In the genomic region with DNA sequence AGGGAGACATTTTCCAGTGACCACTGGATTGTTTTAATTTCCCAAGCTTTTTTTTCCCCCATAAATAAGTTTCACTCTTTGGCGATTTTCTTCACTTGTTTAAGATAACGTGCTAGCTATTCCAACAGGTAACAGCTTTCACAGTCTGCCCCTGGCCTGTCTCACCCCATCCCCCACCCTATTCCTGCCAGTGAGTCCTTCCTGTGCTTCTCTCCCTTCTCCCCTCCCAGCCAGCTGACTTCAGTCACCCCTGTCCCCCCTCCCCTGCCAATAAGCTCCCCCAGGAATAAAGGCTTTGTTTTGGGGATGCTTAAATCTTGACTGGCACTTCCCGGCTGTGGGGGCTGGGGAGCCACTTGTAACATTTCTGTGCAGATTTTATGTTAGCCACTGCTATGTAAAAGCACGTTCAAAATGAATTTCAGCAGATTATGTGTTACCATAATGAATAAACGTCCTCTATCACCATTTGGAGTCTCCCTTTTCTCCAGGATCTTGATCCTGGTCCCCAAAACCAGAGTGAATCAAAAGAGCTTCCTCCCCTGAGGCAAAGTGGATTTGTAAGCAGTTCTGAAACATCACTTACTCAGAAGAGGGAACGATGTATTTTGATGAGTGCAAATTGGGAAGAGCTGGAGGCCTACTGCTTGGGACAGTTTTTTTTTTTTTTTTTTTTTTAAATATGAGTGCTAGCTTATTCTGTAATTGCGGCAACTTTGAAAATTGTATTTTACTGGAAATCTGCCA, we compare ENCODE assay signal across 18 cellular contexts. TPM values are rescaled to one million over a fixed set of nuclear protein-coding genes. Genes with fewer than 3 reads are reported as not detected.
A peak's percentile ranks its signal among the peaks of the same experiment; 100 is the strongest.
DNase-seq lines count a peak whose midpoint lies in the region; ATAC-seq, FAIRE-seq and TF ChIP-seq lines count a peak whose summit lies in the region.
"Had no signal": no experiment of that assay in that cellular context is flagged by ENCODE, and none has a peak within 500 bp of the region (broad histone marks: within the 10 kb centered on the region; RNA-seq: fewer than 3 reads in every experiment).

No MANE protein-coding gene starts in this region.

- in situ Hi-C loops in K562 (cut with MboI), result no loop called here

- TF ChIP-seq CTCF in K562 (IDR thresholded peaks at IDR 0.05 in 2 of 3, conservative IDR thresholded peaks at IDR 0.05 in 1 of 3; ENCODE audit: insufficient read depth in 2 of 3, low read depth in 1 of 3, low read length in 3 of 3), result no peak
- no peak for TF ChIP-seq CTCF in upper lobe of left lung (IDR thresholded peaks at IDR 0.05)

- H3K4me3 ChIP-seq in BLaER1 (no peak overlapping the region), HUES6 (ENCODE audit: low read depth, low read length) (no peak overlapping the region), K562 (no peak overlapping the region), upper lobe of left lung (no peak overlapping the region)
- H3K4me3 ChIP-seq: A549, HAP-1, PC-9 had no signal

- no peaks in the 10 kb centered on the region for H3K36me3 ChIP-seq in BLaER1
- H3K36me3 ChIP-seq in HUES6 (ENCODE audit: control insufficient read depth, insufficient read depth, low read length), result peaks cover 48% of the 10 kb centered on the region
- H3K36me3 ChIP-seq in K562 (ENCODE audit: control insufficient read depth, insufficient read depth, low read length), result peaks cover 50% of the 10 kb centered on the region
- no peaks in the 10 kb centered on the region for H3K36me3 ChIP-seq in upper lobe of left lung

- no peak for ATAC-seq in K562
- ATAC-seq in stimulated activated effector memory CD8-positive, alpha-beta T cell treated with anti-CD3 and anti-CD28 coated beads, Interleukin-12 subunit alpha, Interleukin-12 subunit beta, amount 100 ng/mL, for 72 hours, result no peak
- ATAC-seq in upper lobe of left lung (ENCODE audit: low FRiP score in 2 of 2), result no peak
- ATAC-seq: A549, Right ventricle myocardium inferior had no signal

- H3K9me3 ChIP-seq in BLaER1 (no peaks in the 10 kb centered on the region), HUES6 (ENCODE audit: control insufficient read depth, insufficient read depth, low read depth, low read length) (no peaks in the 10 kb centered on the region), K562 (replicated peaks; ENCODE audit: control insufficient read depth, insufficient read depth, low read depth, low read length) (no peaks in the 10 kb centered on the region), upper lobe of left lung (no peaks in the 10 kb centered on the region)
- H3K9me3 ChIP-seq: A549, HAP-1, SK-N-SH had no signal

- FAIRE-seq in K562 (lab: Jason Lieb, UNC), result no peak
- FAIRE-seq: A549 had no signal

- H3K9ac ChIP-seq in BLaER1 (no peak overlapping the region), HUES6 (ENCODE audit: low read length) (no peak overlapping the region), K562 (ENCODE audit: insufficient read depth in 1 of 2, low read depth in 2 of 2, low read length in 2 of 2) (no peak overlapping the region)
- H3K9ac ChIP-seq: SK-N-SH had no signal

- H3K27ac ChIP-seq in BLaER1 (no peak overlapping the region), HUES6 (ENCODE audit: low read depth, low read length) (peak overlapping the region; percentile 74), K562 (ENCODE audit: extremely low read depth, low read depth, low read length) (no peak overlapping the region), upper lobe of left lung (no peak overlapping the region)
- H3K27ac ChIP-seq: PC-9 had no signal

- CTCF ChIA-PET in K562 (lab: Yijun Ruan, JAX; ENCODE audit: low intra/inter-chr PET ratio), result no interaction called here

- DNase-seq in K562 (ENCODE audit: extremely low read depth in 1 of 4, low spot score in 3 of 4) (no peak), left kidney (ENCODE audit: low read depth, low spot score) (peak; percentile 17), upper lobe of left lung (no peak), DMS153 treated with DMSO at 0.1 percent for 48 hours (lab: John Stamatoyannopoulos, UW; ENCODE audit: unreplicated experiment) (no peak), inferior parietal cortex (ENCODE audit: extremely low spot score) (no peak)
- no peak for DNase-seq in stimulated activated effector memory CD8-positive, alpha-beta T cell treated with anti-CD3 and anti-CD28 coated beads, Interleukin-12 subunit alpha, Interleukin-12 subunit beta, amount 100 ng/mL, for 72 hours (ENCODE audit: low spot score in 2 of 2)
- DNase-seq: IMR-90; NCI-H1436; NCI-H2081 treated with DMSO at 0.1 percent for 48 hours; NCI-H226; NK-92 treated with Interleukin-12 subunit alpha and Interleukin-12 subunit beta, amount 100 ng/mL, for 24 hours; PC-9; SK-N-SH had no signal

- 0 out of 2 replicates have a peak, but pooled peaks cover 12% of the 10 kb centered on the region for H3K4me1 ChIP-seq in BLaER1
- peaks cover 38% of the 10 kb centered on the region for H3K4me1 ChIP-seq in HUES6 (ENCODE audit: control insufficient read depth, insufficient read depth, low read length)
- no peaks in the 10 kb centered on the region for H3K4me1 ChIP-seq in K562 (replicated peaks in 1 of 2; ENCODE audit: control insufficient read depth in 2 of 2, insufficient read depth in 2 of 2, low read length in 2 of 2)
- H3K4me1 ChIP-seq in upper lobe of left lung, result no peaks in the 10 kb centered on the region
- H3K4me1 ChIP-seq: A549, HAP-1 had no signal

- 65% methylated on average over 7 of the region's 7 CpGs for WGBS in K562 (ENCODE audit: insufficient coverage, low coverage, missing lambda C conversion rate)
- WGBS in upper lobe of left lung, 2 donors, result 73 to 78% methylated on average over 7 of the region's 7 CpGs

- H3K9me3 Mint-ChIP-seq in stimulated activated effector memory CD8-positive, alpha-beta T cell treated with anti-CD3 and anti-CD28 coated beads, Interleukin-12 subunit alpha, Interleukin-12 subunit beta, amount 100 ng/mL, for 72 hours, result no peaks in the 10 kb centered on the region

- no peak overlapping the region for H3K4me3 Mint-ChIP-seq in stimulated activated effector memory CD8-positive, alpha-beta T cell treated with anti-CD3 and anti-CD28 coated beads, Interleukin-12 subunit alpha, Interleukin-12 subunit beta, amount 100 ng/mL, for 72 hours

- POLR2A ChIA-PET in K562 (lab: Yijun Ruan, JAX), result interaction anchor here (0.6 to 1.7 kb wide), 8 partner anchors 8 to 318 kb away, joined by 3 to 6 read pairs (median 4); no protein-coding TSS in a partner anchor

- TF ChIP-seq POLR2A in K562 (conservative IDR thresholded peaks at IDR 0.05), result 0 out of 2 replicates have a peak, but pooled peaks have one; percentile 4
- no peak for TF ChIP-seq POLR2A in upper lobe of left lung (IDR thresholded peaks at IDR 0.05)

- H4K20me1 ChIP-seq in BLaER1 (no peaks in the 10 kb centered on the region), K562 (replicated peaks; ENCODE audit: control insufficient read depth, insufficient read depth, low read length) (no peaks in the 10 kb centered on the region)

- TF ChIP-seq RAD21 in K562 (CRISPR knock-in tag; conservative IDR thresholded peaks at IDR 0.05 in 1 of 2, IDR thresholded peaks at IDR 0.05 in 1 of 2), result no peak

- H2AFZ ChIP-seq in K562 (ENCODE audit: low read depth, low read length), result no peak overlapping the region
- H2AFZ ChIP-seq: PC-9 had no signal

- no peaks in the 10 kb centered on the region for H3K9me1 ChIP-seq in K562 (ENCODE audit: control insufficient read depth, insufficient read depth, low read length)

- H3K27me3 ChIP-seq in BLaER1 (no peaks in the 10 kb centered on the region), HUES6 (ENCODE audit: control insufficient read depth, insufficient read depth, low read length) (no peaks in the 10 kb centered on the region), K562 (ENCODE audit: control insufficient read depth in 2 of 2, insufficient read depth in 2 of 2, low read length in 2 of 2) (no peaks in the 10 kb centered on the region), upper lobe of left lung (no peaks in the 10 kb centered on the region)

- intact Hi-C loops in K562 (cut with micrococcal nuclease), result no loop called here

- no peaks in the 10 kb centered on the region for H3K79me2 ChIP-seq in K562 (ENCODE audit: control insufficient read depth, insufficient read depth, low read length)

- TF ChIP-seq EP300 in K562 (IDR thresholded peaks at IDR 0.05; ENCODE audit: low read length) (no peak), upper lobe of left lung (IDR thresholded peaks at IDR 0.05) (no peak)

- no peaks in the 10 kb centered on the region for H3K4me1 Mint-ChIP-seq in stimulated activated effector memory CD8-positive, alpha-beta T cell treated with anti-CD3 and anti-CD28 coated beads, Interleukin-12 subunit alpha, Interleukin-12 subunit beta, amount 100 ng/mL, for 72 hours

- no TSS peak for BruUV-seq in K562 (replicated peaks; lab: Mats Ljungman, UMichigan)

- no peak overlapping the region for H3K27ac Mint-ChIP-seq in stimulated activated effector memory CD8-positive, alpha-beta T cell treated with anti-CD3 and anti-CD28 coated beads, Interleukin-12 subunit alpha, Interleukin-12 subunit beta, amount 100 ng/mL, for 72 hours

- 0 out of 2 replicates have a peak overlapping the region, but pooled peaks have one; percentile 5 for H3K4me2 ChIP-seq in BLaER1
- H3K4me2 ChIP-seq in K562 (ENCODE audit: insufficient read depth, low read length), result no peak overlapping the region
- H3K4me2 ChIP-seq: A549, PC-9, SK-N-SH had no signal

- no peaks in the 10 kb centered on the region for H3K36me3 Mint-ChIP-seq in stimulated activated effector memory CD8-positive, alpha-beta T cell treated with anti-CD3 and anti-CD28 coated beads, Interleukin-12 subunit alpha, Interleukin-12 subunit beta, amount 100 ng/mL, for 72 hours

TF ChIP-seq in K562, 482 proteins besides CTCF, POLR2A, EP300 and RAD21 (continues in another document):
- peak; percentile 5; the same call in 1 of the 2 replicates for TF ChIP-seq MYNN (IDR thresholded peaks at IDR 0.05)
- TF ChIP-seq MYNN (CRISPR knock-in tag; IDR thresholded peaks at IDR 0.05), result no peak

RNA-seq across cellular contexts. Expression of a gene that starts 58.2 kb away (rescaled TPM):
- 94.9 and 96.9 TPM in 2 replicates for total RNA-seq in K562 (2011; cell fraction: chromatin; rRNA removed; ENCODE audit: low replicate concordance)
- total RNA-seq in K562 (2011; cell fraction: nucleolus; rRNA removed), result 61.6 and 67.2 TPM in 2 replicates
- total RNA-seq in K562 (2011; cell fraction: nucleoplasm; rRNA removed), result 82.5 and 120 TPM in 2 replicates
- 53.6 and 61.6 TPM in 2 replicates for total RNA-seq in K562 (2014; rRNA removed)
- 64.8 and 66.8 TPM in 2 replicates for total RNA-seq in K562 (2014; rRNA removed; fragmentation: Illumina TruSeq; extraction: Trizol)
- 65.5 and 72.0 TPM in 2 replicates for total RNA-seq in K562 (2015; rRNA removed; fragmentation: Illumina TruSeq; extraction: Trizol)
- 291 and 318 TPM in 2 replicates for total RNA-seq in K562 (2021)
- polyA plus RNA-seq in K562 (2011; rRNA removed), result 27.4 and 31.8 TPM in 2 replicates
- polyA plus RNA-seq in K562 (2011; cell fraction: cytosol; rRNA removed), result 27.0 and 46.4 TPM in 2 replicates
- 52.8 and 86.1 TPM in 2 replicates for polyA plus RNA-seq in K562 (2011; cell fraction: nucleus; rRNA removed)
- polyA plus RNA-seq in K562 (2012), result 50.4 and 60.4 TPM in 2 replicates
- 71.8 and 80.4 TPM in 2 replicates for polyA plus RNA-seq in K562 (2014; fragmentation: Illumina TruSeq; extraction: Trizol)
- 10 to 100 TPM; 13.0 to 13.8 TPM for polyA plus RNA-seq in K562 (2014; fragmentation: Nextera tagmentation; extraction: Ambion mirVana)
- 41.5 and 47.2 TPM in 2 replicates for polyA plus RNA-seq in K562 (2014; rRNA removed)
- polyA minus RNA-seq in K562 (2011; rRNA and poly(A)+ RNA removed), result 59.8 and 69.5 TPM in 2 replicates
- 92.6 and 107 TPM in 2 replicates for polyA minus RNA-seq in K562 (2011; cell fraction: cytosol; rRNA and poly(A)+ RNA removed)
- polyA minus RNA-seq in K562 (2011; cell fraction: nucleus; rRNA and poly(A)+ RNA removed), result 27.3 and 40.9 TPM in 2 replicates
- 1 to 10 TPM in 2 of 6 donors, not detected in 4; 1.3 to 1.4 TPM for total RNA-seq in upper lobe of left lung
- total RNA-seq: Right ventricle myocardium inferior had no signal

Comparison
In these comparisons a context has a peak if more than half of its experiments do, and no peak if none do; other contexts are left out.
1. RNA of a gene that starts 58.2 kb away (total RNA-seq): 53.6 to 318 TPM in K562; 1.3 to 1.4 TPM in upper lobe of left lung; every median in the first group is over 10 times any median in the second.